1 cellular context compared by ENCODE assay signal in the genomic region with DNA sequence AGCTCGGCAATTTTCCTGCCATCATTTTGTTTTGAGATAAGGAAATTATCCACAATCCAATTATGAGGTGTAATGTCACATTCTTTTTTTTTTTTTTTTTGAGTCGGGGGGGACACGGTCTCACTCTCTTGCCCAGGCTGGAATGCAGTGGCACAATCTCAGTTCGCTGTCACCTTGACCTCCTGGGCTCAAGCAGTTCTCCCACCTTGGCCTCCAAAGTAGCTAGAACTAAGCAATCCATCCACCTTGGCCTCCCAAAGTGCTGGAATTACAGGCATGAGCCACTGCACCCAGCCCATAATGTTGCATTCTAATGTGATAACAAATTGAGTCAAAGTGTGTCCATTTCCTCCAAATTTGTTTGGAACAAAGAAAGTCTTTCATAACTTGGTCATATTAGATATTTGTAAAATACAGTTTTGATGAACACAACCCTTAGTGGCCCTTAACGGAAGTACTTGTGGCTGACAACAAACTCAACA.
TF ChIP-seq lines count a peak whose summit lies in the region.

No MANE protein-coding gene starts in this region.

TF ChIP-seq in GM23338, 12 proteins besides CTCF, POLR2A, EP300 and RAD21:
- no peak for TF ChIP-seq ZNF462 (CRISPR knock-in tag; IDR thresholded peaks at IDR 0.05)
